ENCODE assay signal across 13 cellular contexts in the genomic region with DNA sequence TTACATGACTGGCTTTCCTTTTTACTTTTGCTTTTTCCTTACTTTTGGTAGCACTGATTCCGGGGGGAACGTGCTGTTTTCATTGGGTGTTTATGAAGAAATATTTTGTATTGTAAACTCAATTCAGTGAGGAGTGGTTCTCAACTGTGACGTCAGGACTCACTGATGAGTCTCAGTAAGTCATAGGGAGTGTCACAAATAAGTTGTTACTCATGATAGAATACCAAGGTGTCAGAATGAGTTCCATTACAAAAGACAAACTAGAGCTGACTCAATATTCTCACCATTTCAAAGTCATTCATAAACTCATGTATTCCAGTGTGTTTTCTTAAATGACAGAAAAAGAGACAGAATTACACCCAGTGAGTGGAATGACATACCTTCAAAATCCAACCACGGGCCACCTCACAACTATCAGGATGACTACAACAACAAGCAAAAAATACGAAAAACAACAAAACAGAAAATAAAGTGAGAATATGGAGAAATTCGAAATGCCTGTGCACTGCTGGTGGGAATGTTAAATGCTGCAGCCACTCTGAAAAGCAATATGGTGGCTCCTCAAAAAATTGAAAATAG.
A peak's percentile ranks its signal among the peaks of the same experiment; 100 is the strongest.
DNase-seq lines count a peak whose midpoint lies in the region; ATAC-seq and TF ChIP-seq lines count a peak whose summit lies in the region.
"Had no signal": no experiment of that assay in that cellular context is flagged by ENCODE, and none has a peak within 500 bp of the region (broad histone marks: within the 10 kb centered on the region; RNA-seq: fewer than 3 reads in every experiment).

No MANE protein-coding gene starts in this region.

- peak; percentile 60 for DNase-seq in activated CD4-positive, alpha-beta memory T cell treated with anti-CD3 and anti-CD28 coated beads for 36 hours
- DNase-seq in activated CD4-positive, alpha-beta memory T cell treated with anti-CD3 and anti-CD28 coated beads, Interleukin-2, amount 10 ng/mL, durations not matched to agents 7 days and 5 days: no peak
- DNase-seq in HFFc6: peak; percentile 43
- no peak for DNase-seq in activated naive CD4-positive, alpha-beta T cell treated with anti-CD3 and anti-CD28 coated beads, Interleukin-2, amount 50 U/mL, for 72 hours (ENCODE audit: low spot score in 2 of 2)
- no peak for DNase-seq in mesothelial cell of epicardium (ENCODE audit: low spot score in 2 of 2, unreplicated experiment in 2 of 2)
- no peak for DNase-seq in SIG-M5 (lab: John Stamatoyannopoulos, UW)
- DNase-seq: aorta, KBM-7, left colon, NCI-H446, ovary had no signal

- peak; percentile 51 to 89 for ATAC-seq in activated naive CD4-positive, alpha-beta T cell treated with anti-CD3 and anti-CD28 coated beads, Interleukin-2, amount 50 U/mL, for 72 hours
- no peak for ATAC-seq in GM21447 (IDR thresholded peaks at IDR 0.05; ENCODE audit: unreplicated experiment)
- no peak for ATAC-seq in HG02623 (IDR thresholded peaks at IDR 0.05; ENCODE audit: unreplicated experiment)
- ATAC-seq: left colon had no signal

- H3K27ac Mint-ChIP-seq in activated CD4-positive, alpha-beta memory T cell treated with anti-CD3 and anti-CD28 coated beads for 36 hours: no peak overlapping the region
- H3K27ac Mint-ChIP-seq in activated CD4-positive, alpha-beta memory T cell treated with anti-CD3 and anti-CD28 coated beads, Interleukin-2, amount 10 ng/mL, durations not matched to agents 7 days and 5 days: no peak overlapping the region
- H3K27ac Mint-ChIP-seq in HFFc6: peak overlapping the region; percentile 62
- H3K27ac Mint-ChIP-seq in activated naive CD4-positive, alpha-beta T cell treated with anti-CD3 and anti-CD28 coated beads, Interleukin-2, amount 50 U/mL, for 72 hours: no peak overlapping the region
- peak overlapping the region; percentile 82 for H3K27ac Mint-ChIP-seq in mesothelial cell of epicardium

- H3K4me1 Mint-ChIP-seq in activated CD4-positive, alpha-beta memory T cell treated with anti-CD3 and anti-CD28 coated beads for 36 hours (ENCODE audit: low read depth): peaks cover 24% of the 10 kb centered on the region
- H3K4me1 Mint-ChIP-seq in activated CD4-positive, alpha-beta memory T cell treated with anti-CD3 and anti-CD28 coated beads, Interleukin-2, amount 10 ng/mL, durations not matched to agents 7 days and 5 days: no peaks in the 10 kb centered on the region
- peaks cover 54% of the 10 kb centered on the region for H3K4me1 Mint-ChIP-seq in HFFc6 (ENCODE audit: low read depth)
- peaks cover 35% of the 10 kb centered on the region for H3K4me1 Mint-ChIP-seq in mesothelial cell of epicardium

- CTCF ChIA-PET in activated CD4-positive, alpha-beta memory T cell treated with anti-CD3 and anti-CD28 coated beads for 36 hours (lab: Charles Lee): no interaction called here
- CTCF ChIA-PET in activated CD4-positive, alpha-beta memory T cell treated with anti-CD3 and anti-CD28 coated beads, Interleukin-2, amount 10 ng/mL, durations not matched to agents 7 days and 5 days (lab: Charles Lee): no interaction called here

- TF ChIP-seq CTCF in HFFc6 (IDR thresholded peaks at IDR 0.05) (no peak), mesothelial cell of epicardium (IDR thresholded peaks at IDR 0.05; ENCODE audit: unreplicated experiment) (no peak)

- no peaks in the 10 kb centered on the region for H3K9me3 Mint-ChIP-seq in activated CD4-positive, alpha-beta memory T cell treated with anti-CD3 and anti-CD28 coated beads for 36 hours
- no peaks in the 10 kb centered on the region for H3K9me3 Mint-ChIP-seq in activated CD4-positive, alpha-beta memory T cell treated with anti-CD3 and anti-CD28 coated beads, Interleukin-2, amount 10 ng/mL, durations not matched to agents 7 days and 5 days
- H3K9me3 Mint-ChIP-seq in HFFc6 (no peaks in the 10 kb centered on the region), mesothelial cell of epicardium (peaks cover 6% of the 10 kb centered on the region)
- H3K9me3 Mint-ChIP-seq in activated naive CD4-positive, alpha-beta T cell treated with anti-CD3 and anti-CD28 coated beads, Interleukin-2, amount 50 U/mL, for 72 hours: no peaks in the 10 kb centered on the region

- peaks cover 26% of the 10 kb centered on the region for H3K27me3 Mint-ChIP-seq in activated CD4-positive, alpha-beta memory T cell treated with anti-CD3 and anti-CD28 coated beads for 36 hours
- peaks cover 5% of the 10 kb centered on the region for H3K27me3 Mint-ChIP-seq in activated CD4-positive, alpha-beta memory T cell treated with anti-CD3 and anti-CD28 coated beads, Interleukin-2, amount 10 ng/mL, durations not matched to agents 7 days and 5 days
- H3K27me3 Mint-ChIP-seq in HFFc6 (ENCODE audit: insufficient read depth) (no peaks in the 10 kb centered on the region; the same call in 1 of the 2 replicates), mesothelial cell of epicardium (ENCODE audit: low read depth) (no peaks in the 10 kb centered on the region)

- POLR2A ChIA-PET in activated CD4-positive, alpha-beta memory T cell treated with anti-CD3 and anti-CD28 coated beads for 36 hours (lab: Charles Lee): no interaction called here
- POLR2A ChIA-PET in activated CD4-positive, alpha-beta memory T cell treated with anti-CD3 and anti-CD28 coated beads, Interleukin-2, amount 10 ng/mL, durations not matched to agents 7 days and 5 days (lab: Charles Lee): no interaction called here

- no peaks in the 10 kb centered on the region for H3K36me3 Mint-ChIP-seq in activated CD4-positive, alpha-beta memory T cell treated with anti-CD3 and anti-CD28 coated beads for 36 hours
- H3K36me3 Mint-ChIP-seq in activated CD4-positive, alpha-beta memory T cell treated with anti-CD3 and anti-CD28 coated beads, Interleukin-2, amount 10 ng/mL, durations not matched to agents 7 days and 5 days (ENCODE audit: low read depth): no peaks in the 10 kb centered on the region
- no peaks in the 10 kb centered on the region for H3K36me3 Mint-ChIP-seq in HFFc6 (ENCODE audit: low read depth)
- no peaks in the 10 kb centered on the region for H3K36me3 Mint-ChIP-seq in activated naive CD4-positive, alpha-beta T cell treated with anti-CD3 and anti-CD28 coated beads, Interleukin-2, amount 50 U/mL, for 72 hours
- no peaks in the 10 kb centered on the region for H3K36me3 Mint-ChIP-seq in mesothelial cell of epicardium

- intact Hi-C loops in activated CD4-positive, alpha-beta memory T cell treated with anti-CD3 and anti-CD28 coated beads for 36 hours (cut with micrococcal nuclease): loop anchor here (1.0 to 5.0 kb wide), 4 partner anchors 256 to 420 kb away; no protein-coding TSS in a partner anchor

- no peak overlapping the region for H3K4me3 Mint-ChIP-seq in activated CD4-positive, alpha-beta memory T cell treated with anti-CD3 and anti-CD28 coated beads for 36 hours
- no peak overlapping the region for H3K4me3 Mint-ChIP-seq in activated CD4-positive, alpha-beta memory T cell treated with anti-CD3 and anti-CD28 coated beads, Interleukin-2, amount 10 ng/mL, durations not matched to agents 7 days and 5 days
- no peak overlapping the region for H3K4me3 Mint-ChIP-seq in HFFc6
- H3K4me3 Mint-ChIP-seq in mesothelial cell of epicardium: no peak overlapping the region

Comparison
In these comparisons a context has a peak if more than half of its experiments do, and no peak if none do; other contexts are left out.
1. DNase-seq: peak in activated CD4-positive, alpha-beta memory T cell treated with anti-CD3 and anti-CD28 coated beads for 36 hours (single experiment) and HFFc6 (single experiment); none in activated CD4-positive, alpha-beta memory T cell treated with anti-CD3 and anti-CD28 coated beads, Interleukin-2, amount 10 ng/mL, durations not matched to agents 7 days and 5 days (single experiment), activated naive CD4-positive, alpha-beta T cell treated with anti-CD3 and anti-CD28 coated beads, Interleukin-2, amount 50 U/mL, for 72 hours (0 of 2), mesothelial cell of epicardium (0 of 2) and SIG-M5 (single experiment).
2. H3K27ac Mint-ChIP-seq: peak in HFFc6 (single experiment) and mesothelial cell of epicardium (single experiment); none in activated CD4-positive, alpha-beta memory T cell treated with anti-CD3 and anti-CD28 coated beads for 36 hours (single experiment), activated CD4-positive, alpha-beta memory T cell treated with anti-CD3 and anti-CD28 coated beads, Interleukin-2, amount 10 ng/mL, durations not matched to agents 7 days and 5 days (single experiment) and activated naive CD4-positive, alpha-beta T cell treated with anti-CD3 and anti-CD28 coated beads, Interleukin-2, amount 50 U/mL, for 72 hours (0 of 2).
3. ATAC-seq: peak in activated naive CD4-positive, alpha-beta T cell treated with anti-CD3 and anti-CD28 coated beads, Interleukin-2, amount 50 U/mL, for 72 hours (2 of 2); none in GM21447 (single experiment) and HG02623 (single experiment).